ENCODE assay signal across 13 cellular contexts in genomic region chr3:38565339-38566214, GRCh38.
"Had no signal": no experiment of that assay in that cellular context is flagged by ENCODE, and none has a peak within 500 bp of the region (broad histone marks: within the 10 kb centered on the region; RNA-seq: fewer than 3 reads in every experiment).

No MANE protein-coding gene starts in this region.

- H3K4me1 ChIP-seq: body of pancreas, tibial nerve had no signal

- H3K9me3 Mint-ChIP-seq: central memory CD8-positive, alpha-beta T cell; immature natural killer cell; nephron had no signal

- H3K27ac ChIP-seq: body of pancreas, ovary, skin epidermis, tibial nerve had no signal

- H3K27me3 ChIP-seq: body of pancreas, ovary, tibial nerve had no signal

- DNase-seq: activated CD4-positive, alpha-beta T cell treated with anti-CD3 and anti-CD28 coated beads, Interleukin-2, amount 50 U/mL, for 4 hours; activated naive CD4-positive, alpha-beta T cell treated with anti-CD3 and anti-CD28 coated beads, Interleukin-2, amount 50 U/mL, for 16 hours; amniotic stem cell; immature natural killer cell; mammary epithelial cell had no signal

- H3K36me3 ChIP-seq: ovary had no signal

- H3K27ac Mint-ChIP-seq: nephron had no signal

- H3K4me3 ChIP-seq: body of pancreas, ovary, skin epidermis, tibial nerve had no signal

- H3K9me3 ChIP-seq: body of pancreas, ovary, tibial nerve had no signal

- H3K36me3 Mint-ChIP-seq: immature natural killer cell had no signal

- H3K4me3 Mint-ChIP-seq: central memory CD8-positive, alpha-beta T cell; immature natural killer cell; nephron had no signal

- ATAC-seq: body of pancreas, esophagus mucosa, left colon had no signal

- H3K4me1 Mint-ChIP-seq: central memory CD8-positive, alpha-beta T cell; immature natural killer cell; nephron had no signal
